ENCODE assay signal across 15 cellular contexts in genomic region chr6:170008386-170008785, GRCh38.
"Had no signal": no experiment of that assay in that cellular context is flagged by ENCODE, and none has a peak within 500 bp of the region (broad histone marks: within the 10 kb centered on the region; RNA-seq: fewer than 3 reads in every experiment).

No MANE protein-coding gene starts in this region.

- H3K4me3 Mint-ChIP-seq: activated T-cell treated with anti-CD3 and anti-CD28 coated beads, Interleukin-2, amount 50 U/mL, for 24 hours had no signal

- H3K27ac Mint-ChIP-seq: activated naive CD4-positive, alpha-beta T cell treated with anti-CD3 and anti-CD28 coated beads, Interleukin-2, amount 50 U/mL, for 72 hours; activated T-cell treated with anti-CD3 and anti-CD28 coated beads, Interleukin-2, amount 50 U/mL, for 24 hours had no signal

- DNase-seq: activated CD4-positive, alpha-beta T cell treated with anti-CD3 and anti-CD28 coated beads for 48 hours; activated effector memory CD4-positive, alpha-beta T cell treated with Interleukin-2 at 50 U/mL for 16 hours; activated T-cell treated with anti-CD3 and anti-CD28 coated beads, Interleukin-2, amount 50 U/mL, for 24 hours; amniotic stem cell; body of pancreas; central memory CD4-positive, alpha-beta T cell; effector CD4-positive, alpha-beta T cell; foreskin melanocyte; left ventricle myocardium superior; mesenchymal stem cell; posterior cingulate gyrus; T-helper 9 cell; thyroid gland had no signal

- ATAC-seq: activated naive CD4-positive, alpha-beta T cell treated with anti-CD3 and anti-CD28 coated beads, Interleukin-2, amount 50 U/mL, for 72 hours; body of pancreas; heart left ventricle; left ventricle myocardium superior had no signal
